ENCODE assay signal across 10 cellular contexts in the genomic region with DNA sequence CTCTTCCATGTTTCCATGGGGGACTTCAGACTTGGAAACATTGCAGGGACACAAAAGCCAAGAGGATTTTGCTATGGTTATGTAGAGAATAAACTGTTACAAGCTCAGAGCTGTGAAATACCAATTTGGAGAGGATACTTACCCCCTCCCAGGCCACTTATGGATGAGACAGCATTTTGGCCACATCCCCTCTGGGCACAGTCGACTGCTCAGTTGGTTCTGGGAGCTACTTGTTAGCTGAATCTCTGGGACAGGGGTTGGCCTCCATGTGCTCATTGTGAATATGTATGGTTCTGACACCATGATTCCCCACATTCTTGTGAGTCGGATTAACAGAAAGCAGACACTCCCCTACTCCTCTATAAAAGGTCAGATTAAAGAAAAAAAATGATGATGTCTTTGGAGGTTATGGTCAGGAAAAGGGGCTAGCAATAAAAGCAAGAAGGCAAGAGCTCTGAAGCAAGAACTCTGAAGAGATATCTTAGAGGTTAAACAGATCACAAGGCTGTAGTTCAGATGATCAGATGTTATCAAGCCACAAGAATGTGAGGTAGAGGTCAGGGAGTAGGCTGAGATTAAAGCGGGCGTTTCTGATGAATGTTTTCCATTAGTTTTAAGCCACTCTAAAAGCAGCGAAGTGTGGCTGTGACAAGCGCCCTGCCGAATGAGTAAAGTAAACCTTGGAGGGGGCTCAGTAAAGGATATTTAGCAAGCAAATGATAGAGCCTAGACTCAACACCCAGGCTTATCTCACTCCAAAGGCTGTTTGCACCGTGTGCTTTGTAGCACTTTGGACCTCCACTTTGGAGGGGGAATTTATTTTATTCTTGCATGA. TPM values are rescaled to one million over a fixed set of nuclear protein-coding genes. Genes with fewer than 3 reads are reported as not detected.
DNase-seq lines count a peak whose midpoint lies in the region; ATAC-seq, FAIRE-seq and TF ChIP-seq lines count a peak whose summit lies in the region.
"Had no signal": no experiment of that assay in that cellular context is flagged by ENCODE, and none has a peak within 500 bp of the region (broad histone marks: within the 10 kb centered on the region; RNA-seq: fewer than 3 reads in every experiment).

No MANE protein-coding gene starts in this region.

- POLR2A ChIA-PET in HEK293T (lab: Yijun Ruan, JAX), result no interaction called here

- CTCF ChIA-PET in HEK293T (lab: Yijun Ruan, JAX), result no interaction called here

- H3K4me3 ChIP-seq in esophagus squamous epithelium (no peak overlapping the region), skeletal muscle satellite cell (ENCODE audit: low read length) (no peak overlapping the region)

- intact Hi-C loops in esophagus squamous epithelium (cut with DNase I), result no loop called here

- no peak for TF ChIP-seq CTCF in esophagus squamous epithelium (IDR thresholded peaks at IDR 0.05)

- no peaks in the 10 kb centered on the region for H3K27me3 ChIP-seq in esophagus squamous epithelium
- H3K27me3 ChIP-seq in skeletal muscle satellite cell (ENCODE audit: control insufficient read depth, insufficient read depth, low read length), result no peaks in the 10 kb centered on the region

- no peak for ATAC-seq in HG02981 (IDR thresholded peaks at IDR 0.05; ENCODE audit: unreplicated experiment)

- DNase-seq in GM12891 (ENCODE audit: insufficient read length, low spot score) (no peak), SK-MEL-5 (ENCODE audit: low read depth, low spot score) (peak; percentile 33), esophagus squamous epithelium (lab: John Stamatoyannopoulos, UW) (no peak), AG08396 (ENCODE audit: low spot score) (no peak), HEK293T (ENCODE audit: extremely low spot score) (no peak), germinal center (ENCODE audit: low spot score) (no peak)

- H3K4me1 ChIP-seq in esophagus squamous epithelium, result peaks cover 0 to 64% (median 27%) of the 10 kb centered on the region in 3 donors
- peaks cover 55% of the 10 kb centered on the region for H3K4me1 ChIP-seq in skeletal muscle satellite cell (ENCODE audit: control insufficient read depth, insufficient read depth, low read length)

- H3K36me3 ChIP-seq in esophagus squamous epithelium (peaks cover 0 to 5% (median 0%) of the 10 kb centered on the region in 3 donors), skeletal muscle satellite cell (ENCODE audit: insufficient read depth, low read length) (peaks cover 9% of the 10 kb centered on the region)

- no peak overlapping the region for H3K9ac ChIP-seq in skeletal muscle satellite cell (ENCODE audit: low read depth, low read length)

- H3K9me3 ChIP-seq in esophagus squamous epithelium (no peaks in the 10 kb centered on the region), skeletal muscle satellite cell (replicated peaks; ENCODE audit: low read length) (no peaks in the 10 kb centered on the region)

- WGBS in esophagus squamous epithelium, 2 donors, result 55 to 67% methylated on average over 6 to 8 of the region's 8 CpGs

- H3K4me2 ChIP-seq in skeletal muscle satellite cell (ENCODE audit: low read length), result peak overlapping the region; percentile 29

- H3K27ac ChIP-seq in esophagus squamous epithelium, result peak overlapping the region; percentile 21 to 82 (median 64)

- FAIRE-seq in GM12891 (lab: Jason Lieb, UNC), result peak; percentile 85
- FAIRE-seq: TTC549 had no signal

- TF ChIP-seq POLR2A in GM12891 (IDR thresholded peaks at IDR 0.05; ENCODE audit: low read depth, low read length) (no peak), esophagus squamous epithelium (IDR thresholded peaks at IDR 0.05) (no peak)

- in situ Hi-C loops in SK-MEL-5 (cut with HindIII; ENCODE audit: low pct_unique_long_range_greater_than_20kb, low sequenced_read_pairs), result no loop called here

TF ChIP-seq in GM12891, 5 proteins besides CTCF, POLR2A, EP300 and RAD21:
- TF ChIP-seq TAF1 (IDR thresholded peaks at IDR 0.05; ENCODE audit: low read depth, low read length) (no peak), POU2F2 (IDR thresholded peaks at IDR 0.05; ENCODE audit: low read depth, low read length) (no peak)

TF ChIP-seq in HEK293T, 16 proteins besides CTCF, POLR2A, EP300 and RAD21:
- no peak for TF ChIP-seq CTBP1 (IDR thresholded peaks at IDR 0.05; ENCODE audit: borderline replicate concordance)
- no peak for TF ChIP-seq FOXA1 (IDR thresholded peaks at IDR 0.05)
- no peak for TF ChIP-seq ARNT (IDR thresholded peaks at IDR 0.05)
- no peak for TF ChIP-seq ZNF384 (IDR thresholded peaks at IDR 0.05)
- TF ChIP-seq SUZ12 (IDR thresholded peaks at IDR 0.05), result no peak
- TF ChIP-seq NFRKB (IDR thresholded peaks at IDR 0.05), result no peak
- TF ChIP-seq FOXM1 (IDR thresholded peaks at IDR 0.05; ENCODE audit: borderline replicate concordance), result no peak
- no peak for TF ChIP-seq FOXK2 (IDR thresholded peaks at IDR 0.05)
- TF ChIP-seq TARDBP (IDR thresholded peaks at IDR 0.05), result no peak
- TF ChIP-seq SP1 (IDR thresholded peaks at IDR 0.05), result no peak
- TF ChIP-seq L3MBTL2 (conservative IDR thresholded peaks at IDR 0.05), result no peak
- TF ChIP-seq, protein P1, sequence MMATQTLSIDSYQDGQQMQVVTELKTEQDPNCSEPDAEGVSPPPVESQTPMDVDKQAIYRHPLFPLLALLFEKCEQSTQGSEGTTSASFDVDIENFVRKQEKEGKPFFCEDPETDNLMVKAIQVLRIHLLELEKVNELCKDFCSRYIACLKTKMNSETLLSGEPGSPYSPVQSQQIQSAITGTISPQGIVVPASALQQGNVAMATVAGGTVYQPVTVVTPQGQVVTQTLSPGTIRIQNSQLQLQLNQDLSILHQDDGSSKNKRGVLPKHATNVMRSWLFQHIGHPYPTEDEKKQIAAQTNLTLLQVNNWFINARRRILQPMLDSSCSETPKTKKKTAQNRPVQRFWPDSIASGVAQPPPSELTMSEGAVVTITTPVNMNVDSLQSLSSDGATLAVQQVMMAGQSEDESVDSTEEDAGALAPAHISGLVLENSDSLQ (IDR thresholded peaks at IDR 0.05), result no peak
- no peak for TF ChIP-seq HDGF (IDR thresholded peaks at IDR 0.05; ENCODE audit: borderline replicate concordance)

RNA-seq across cellular contexts. Expression of gene STAMBPL1, which starts 17.2 kb away (rescaled TPM):
- 14.6 TPM for polyA plus RNA-seq in GM12891 (2012; ENCODE audit: low read depth, missing spikeins)
- 8.2 and 8.4 TPM in 2 replicates for total RNA-seq in SK-MEL-5 (2014; rRNA removed; shearing (Covaris generic))
- polyA plus RNA-seq in SK-MEL-5 (2015; cell fraction: cytosol; rRNA removed), result 6.2 and 11.0 TPM in 2 replicates
- polyA plus RNA-seq in SK-MEL-5 (2015; cell fraction: nucleus; rRNA removed), result 9.3 and 10.5 TPM in 2 replicates
- 10 to 100 TPM in 2 of 4 donors, 1 to 10 TPM in 2; 3.5 to 21.0 (median 7.6) TPM for total RNA-seq in esophagus squamous epithelium
- 34.1 and 53.0 TPM in 2 replicates for total RNA-seq in skeletal muscle satellite cell (2012; rRNA removed)

RNA-seq across cellular contexts. Expression of gene ANKRD22, which starts 45.6 kb away (rescaled TPM):
- polyA plus RNA-seq in GM12891 (2012; ENCODE audit: low read depth, missing spikeins), result 0.39 TPM
- not detected in 2 replicates for total RNA-seq in SK-MEL-5 (2014; rRNA removed; shearing (Covaris generic))
- polyA plus RNA-seq in SK-MEL-5 (2015; cell fraction: cytosol; rRNA removed), result 0.19 TPM in 1 of 2 replicates, not detected in the other
- polyA plus RNA-seq in SK-MEL-5 (2015; cell fraction: nucleus; rRNA removed), result not detected in 2 replicates
- total RNA-seq in esophagus squamous epithelium, result 10 to 100 TPM; 26.3 to 43.5 (median 31.5) TPM
- not detected in 2 replicates for total RNA-seq in skeletal muscle satellite cell (2012; rRNA removed)
- total RNA-seq: left lobe of liver had no signal

RNA-seq across cellular contexts. Expression of gene ACTA2, which starts 55.3 kb away (rescaled TPM):
- 60.5 TPM for polyA plus RNA-seq in GM12891 (2012; ENCODE audit: low read depth, missing spikeins)
- total RNA-seq in SK-MEL-5 (2014; rRNA removed; shearing (Covaris generic)), result 2.8 and 2.9 TPM in 2 replicates
- 5.3 and 6.1 TPM in 2 replicates for polyA plus RNA-seq in SK-MEL-5 (2015; cell fraction: cytosol; rRNA removed)
- 0.75 and 1.3 TPM in 2 replicates for polyA plus RNA-seq in SK-MEL-5 (2015; cell fraction: nucleus; rRNA removed)
- 1,000 to 10,000 TPM in 1 of 4 donors, 100 to 1,000 TPM in 2, 10 to 100 TPM in 1; 64.6 to 1,343 (median 285) TPM for total RNA-seq in esophagus squamous epithelium
- total RNA-seq in skeletal muscle satellite cell (2012; rRNA removed), result 38.8 and 123 TPM in 2 replicates

Comparison
In these comparisons a context has a peak if more than half of its experiments do, and no peak if none do; other contexts are left out.
1. RNA of gene ANKRD22, which starts 45.6 kb away (total RNA-seq): 26.3 to 43.5 TPM in esophagus squamous epithelium; not detected in SK-MEL-5; every median in the first group is over 10 times any median in the second.
2. RNA of gene ACTA2, which starts 55.3 kb away (total RNA-seq): 64.6 to 1,343 TPM in esophagus squamous epithelium; 2.8 to 2.9 TPM in SK-MEL-5; every median in the first group is over 10 times any median in the second.